ENCODE assay signal across 30 cellular contexts in genomic region chr11:133171374-133171773, GRCh38.
"Had no signal": no experiment of that assay in that cellular context is flagged by ENCODE, and none has a peak within 500 bp of the region (broad histone marks: within the 10 kb centered on the region; RNA-seq: fewer than 3 reads in every experiment).

No MANE protein-coding gene starts in this region.

- H3K9me3 ChIP-seq: left ventricle myocardium inferior, ovary, prostate gland, sigmoid colon, spleen, suprapubic skin, thoracic aorta, tibial artery, upper lobe of right lung had no signal

- DNase-seq: head of caudate nucleus; hippocampal formation; immature natural killer cell; kidney; left colon; left ventricle myocardium inferior; mesendoderm; naive B cell; nucleus accumbens; ovary; retina; right cardiac atrium; sigmoid colon; small intestine; spleen; stimulated activated CD4-positive, alpha-beta T cell treated with anti-CD3 and anti-CD28 coated beads, Interleukin-4, amount 100 ng/mL, for 24 hours; stimulated activated naive CD4-positive, alpha-beta T cell; tibial artery; upper lobe of right lung had no signal

- H3K27ac ChIP-seq: left ventricle myocardium inferior, ovary, prostate gland, sigmoid colon, spleen, suprapubic skin, thoracic aorta, tibial artery, upper lobe of right lung had no signal

- FAIRE-seq: islet of Langerhans, kidney, small intestine, urothelium cell line had no signal

- H3K27me3 Mint-ChIP-seq: natural killer cell treated with Interleukin-12 subunit alpha and Interleukin-12 subunit beta and Interleukin-15 and Interleukin-18, amount 100 ng/mL, for 72 hours had no signal

- H3K27me3 ChIP-seq: ovary, sigmoid colon, suprapubic skin, upper lobe of right lung had no signal

- H3K4me3 Mint-ChIP-seq: immature natural killer cell; mesothelial cell of epicardium; naive B cell; natural killer cell treated with Interleukin-12 subunit alpha and Interleukin-12 subunit beta and Interleukin-15 and Interleukin-18, amount 100 ng/mL, for 72 hours; neural crest cell; stimulated activated effector memory CD8-positive, alpha-beta T cell treated with anti-CD3 and anti-CD28 coated beads, Interleukin-12 subunit alpha, Interleukin-12 subunit beta, amount 100 ng/mL, for 72 hours; stimulated activated naive CD8-positive, alpha-beta T cell treated with anti-CD3 and anti-CD28 coated beads, Interleukin-15, Interleukin-2, amounts not matched to agents 100 ng/mL and 50 ng/mL, for 24 hours had no signal

- H3K27ac Mint-ChIP-seq: immature natural killer cell; mesothelial cell of epicardium; naive B cell; natural killer cell treated with Interleukin-12 subunit alpha and Interleukin-12 subunit beta and Interleukin-15 and Interleukin-18, amount 100 ng/mL, for 72 hours; stimulated activated effector memory CD8-positive, alpha-beta T cell treated with anti-CD3 and anti-CD28 coated beads, Interleukin-12 subunit alpha, Interleukin-12 subunit beta, amount 100 ng/mL, for 72 hours; stimulated activated naive CD8-positive, alpha-beta T cell treated with anti-CD3 and anti-CD28 coated beads, Interleukin-15, Interleukin-2, amounts not matched to agents 100 ng/mL and 50 ng/mL, for 24 hours had no signal

- H3K4me1 ChIP-seq: prostate gland, sigmoid colon, spleen, suprapubic skin, tibial artery, upper lobe of right lung had no signal

- H3K36me3 Mint-ChIP-seq: immature natural killer cell; mesothelial cell of epicardium; naive B cell; natural killer cell treated with Interleukin-12 subunit alpha and Interleukin-12 subunit beta and Interleukin-15 and Interleukin-18, amount 100 ng/mL, for 72 hours; stimulated activated effector memory CD8-positive, alpha-beta T cell treated with anti-CD3 and anti-CD28 coated beads, Interleukin-12 subunit alpha, Interleukin-12 subunit beta, amount 100 ng/mL, for 72 hours had no signal

- H3K36me3 ChIP-seq: left ventricle myocardium inferior, ovary, prostate gland, sigmoid colon, spleen, suprapubic skin, thoracic aorta, tibial artery, upper lobe of right lung had no signal

- H3K9me3 Mint-ChIP-seq: mesothelial cell of epicardium; naive B cell; natural killer cell treated with Interleukin-12 subunit alpha and Interleukin-12 subunit beta and Interleukin-15 and Interleukin-18, amount 100 ng/mL, for 72 hours; stimulated activated naive CD8-positive, alpha-beta T cell treated with anti-CD3 and anti-CD28 coated beads, Interleukin-15, Interleukin-2, amounts not matched to agents 100 ng/mL and 50 ng/mL, for 24 hours had no signal

- H3K4me1 Mint-ChIP-seq: immature natural killer cell; mesothelial cell of epicardium; naive B cell; stimulated activated effector memory CD8-positive, alpha-beta T cell treated with anti-CD3 and anti-CD28 coated beads, Interleukin-12 subunit alpha, Interleukin-12 subunit beta, amount 100 ng/mL, for 72 hours had no signal

- H3K4me3 ChIP-seq: left ventricle myocardium inferior, lung, ovary, prostate gland, sigmoid colon, spleen, suprapubic skin, thoracic aorta, tibial artery, upper lobe of right lung had no signal

- ATAC-seq: left colon; natural killer cell treated with Interleukin-12 subunit alpha and Interleukin-12 subunit beta and Interleukin-15 and Interleukin-18, amount 100 ng/mL, for 72 hours; right cardiac atrium; stimulated activated effector memory CD8-positive, alpha-beta T cell treated with anti-CD3 and anti-CD28 coated beads, Interleukin-12 subunit alpha, Interleukin-12 subunit beta, amount 100 ng/mL, for 72 hours; upper lobe of right lung had no signal
